In genomic region chr12:29698756-29699155, GRCh38 we compare ENCODE assay signal across 1 cellular context.
TF ChIP-seq lines count a peak whose summit lies in the region.

No MANE protein-coding gene starts in this region.

TF ChIP-seq in GM23338, 12 proteins besides CTCF, POLR2A, EP300 and RAD21 (continued from another document):
- no peak for TF ChIP-seq ZNF462 (CRISPR knock-in tag; IDR thresholded peaks at IDR 0.05)
TF ChIP-seq in GM23338: peak in this region for 0.
